ENCODE assay signal across 1 cellular context in the genomic region with DNA sequence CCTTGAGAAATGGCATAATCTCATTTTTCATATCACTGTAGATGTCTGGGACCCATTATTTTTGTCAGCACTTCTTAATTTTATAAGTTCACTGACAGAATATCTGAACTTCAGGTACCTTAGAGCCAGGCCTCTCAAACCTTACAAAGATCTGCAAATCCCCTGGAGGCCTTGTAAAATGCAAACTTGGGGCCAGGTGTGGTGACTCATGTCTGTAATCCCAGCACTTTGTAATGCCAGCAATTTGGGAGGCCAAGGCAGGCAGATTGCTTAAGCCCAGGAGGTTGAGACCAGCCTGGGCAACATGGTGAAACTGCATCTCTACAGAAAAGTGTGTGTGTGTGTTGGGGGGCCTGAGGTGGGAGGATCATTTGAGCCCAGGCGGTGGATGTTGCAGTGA.
TF ChIP-seq lines count a peak whose summit lies in the region.

No MANE protein-coding gene starts in this region.

TF ChIP-seq in H1, 55 proteins besides CTCF, POLR2A, EP300 and RAD21:
- TF ChIP-seq JUND (IDR thresholded peaks at IDR 0.05; ENCODE audit: low read length): peak; percentile 81
- no peak for TF ChIP-seq TCF12 (IDR thresholded peaks at IDR 0.05; ENCODE audit: low read depth, low read length)
- TF ChIP-seq JUN (IDR thresholded peaks at IDR 0.05; ENCODE audit: low read depth, low read length): 0 out of 2 replicates have a peak, but pooled peaks have one; percentile 35
- TF ChIP-seq CEBPB (IDR thresholded peaks at IDR 0.05; ENCODE audit: low read depth, low read length): peak; percentile 48; the same call in 1 of the 2 replicates
TF ChIP-seq in H1: peak in this region for 3.
